ENCODE assay signal across 1 cellular context in the genomic region with DNA sequence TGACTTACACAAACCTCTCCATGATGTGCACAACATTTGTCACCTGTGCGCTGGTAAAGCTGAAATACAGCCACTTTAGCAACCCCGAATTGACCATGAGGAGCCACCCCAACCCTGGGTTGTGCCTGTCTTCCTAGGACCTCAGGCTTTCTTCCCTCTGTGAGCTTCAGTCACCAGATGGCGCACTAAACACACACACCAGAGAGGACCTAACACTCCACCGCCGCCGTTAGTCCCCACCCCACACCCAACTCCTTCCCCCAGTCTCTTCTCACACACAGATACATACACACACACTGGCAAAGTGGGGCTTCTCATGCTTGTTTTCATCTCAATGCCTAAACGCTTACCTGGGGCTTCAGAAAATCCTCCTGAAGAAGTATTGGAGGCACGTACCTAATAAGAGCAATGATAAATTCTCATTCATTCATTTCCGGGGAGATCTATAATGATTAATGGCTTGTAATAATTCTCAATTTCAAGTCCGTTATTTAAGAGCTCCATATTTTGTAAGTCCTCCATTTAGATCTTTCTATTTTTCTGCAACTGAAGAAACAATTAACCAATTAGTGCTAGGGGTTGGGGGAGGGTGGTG.
A peak's percentile ranks its signal among the peaks of the same experiment; 100 is the strongest.
TF ChIP-seq lines count a peak whose summit lies in the region.

No MANE protein-coding gene starts in this region.

TF ChIP-seq in HEK293, 187 proteins besides CTCF, POLR2A, EP300 and RAD21 (continued from another document):
- TF ChIP-seq, protein P1, sequence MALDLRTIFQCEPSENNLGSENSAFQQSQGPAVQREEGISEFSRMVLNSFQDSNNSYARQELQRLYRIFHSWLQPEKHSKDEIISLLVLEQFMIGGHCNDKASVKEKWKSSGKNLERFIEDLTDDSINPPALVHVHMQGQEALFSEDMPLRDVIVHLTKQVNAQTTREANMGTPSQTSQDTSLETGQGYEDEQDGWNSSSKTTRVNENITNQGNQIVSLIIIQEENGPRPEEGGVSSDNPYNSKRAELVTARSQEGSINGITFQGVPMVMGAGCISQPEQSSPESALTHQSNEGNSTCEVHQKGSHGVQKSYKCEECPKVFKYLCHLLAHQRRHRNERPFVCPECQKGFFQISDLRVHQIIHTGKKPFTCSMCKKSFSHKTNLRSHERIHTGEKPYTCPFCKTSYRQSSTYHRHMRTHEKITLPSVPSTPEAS (tag by site-specific recombination; IDR thresholded peaks at IDR 0.05): peak; percentile 80
- peak; percentile 98 for TF ChIP-seq ZNF654 (tag by site-specific recombination; IDR thresholded peaks at IDR 0.05; ENCODE audit: low read depth)
- TF ChIP-seq ZXDB (tag by site-specific recombination; IDR thresholded peaks at IDR 0.05): no peak
- TF ChIP-seq, protein P2, sequence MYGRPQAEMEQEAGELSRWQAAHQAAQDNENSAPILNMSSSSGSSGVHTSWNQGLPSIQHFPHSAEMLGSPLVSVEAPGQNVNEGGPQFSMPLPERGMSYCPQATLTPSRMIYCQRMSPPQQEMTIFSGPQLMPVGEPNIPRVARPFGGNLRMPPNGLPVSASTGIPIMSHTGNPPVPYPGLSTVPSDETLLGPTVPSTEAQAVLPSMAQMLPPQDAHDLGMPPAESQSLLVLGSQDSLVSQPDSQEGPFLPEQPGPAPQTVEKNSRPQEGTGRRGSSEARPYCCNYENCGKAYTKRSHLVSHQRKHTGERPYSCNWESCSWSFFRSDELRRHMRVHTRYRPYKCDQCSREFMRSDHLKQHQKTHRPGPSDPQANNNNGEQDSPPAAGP (tag by site-specific recombination; IDR thresholded peaks at IDR 0.05): peak; percentile 25; the same call in 1 of the 2 replicates
- TF ChIP-seq, protein P3, sequence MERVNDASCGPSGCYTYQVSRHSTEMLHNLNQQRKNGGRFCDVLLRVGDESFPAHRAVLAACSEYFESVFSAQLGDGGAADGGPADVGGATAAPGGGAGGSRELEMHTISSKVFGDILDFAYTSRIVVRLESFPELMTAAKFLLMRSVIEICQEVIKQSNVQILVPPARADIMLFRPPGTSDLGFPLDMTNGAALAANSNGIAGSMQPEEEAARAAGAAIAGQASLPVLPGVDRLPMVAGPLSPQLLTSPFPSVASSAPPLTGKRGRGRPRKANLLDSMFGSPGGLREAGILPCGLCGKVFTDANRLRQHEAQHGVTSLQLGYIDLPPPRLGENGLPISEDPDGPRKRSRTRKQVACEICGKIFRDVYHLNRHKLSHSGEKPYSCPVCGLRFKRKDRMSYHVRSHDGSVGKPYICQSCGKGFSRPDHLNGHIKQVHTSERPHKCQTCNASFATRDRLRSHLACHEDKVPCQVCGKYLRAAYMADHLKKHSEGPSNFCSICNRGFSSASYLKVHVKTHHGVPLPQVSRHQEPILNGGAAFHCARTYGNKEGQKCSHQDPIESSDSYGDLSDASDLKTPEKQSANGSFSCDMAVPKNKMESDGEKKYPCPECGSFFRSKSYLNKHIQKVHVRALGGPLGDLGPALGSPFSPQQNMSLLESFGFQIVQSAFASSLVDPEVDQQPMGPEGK (tag by site-specific recombination; IDR thresholded peaks at IDR 0.05): peak; percentile 58; the same call in 1 of the 2 replicates
- TF ChIP-seq ZNF324 (tag by site-specific recombination; IDR thresholded peaks at IDR 0.05): no peak
- TF ChIP-seq ZNF184 (tag by site-specific recombination; IDR thresholded peaks at IDR 0.05): no peak
- no peak for TF ChIP-seq ZNF529 (tag by site-specific recombination; IDR thresholded peaks at IDR 0.05; ENCODE audit: insufficient replicate concordance)
- TF ChIP-seq EGR2 (tag by site-specific recombination; IDR thresholded peaks at IDR 0.05; ENCODE audit: low read depth): no peak
- TF ChIP-seq, protein P4, sequence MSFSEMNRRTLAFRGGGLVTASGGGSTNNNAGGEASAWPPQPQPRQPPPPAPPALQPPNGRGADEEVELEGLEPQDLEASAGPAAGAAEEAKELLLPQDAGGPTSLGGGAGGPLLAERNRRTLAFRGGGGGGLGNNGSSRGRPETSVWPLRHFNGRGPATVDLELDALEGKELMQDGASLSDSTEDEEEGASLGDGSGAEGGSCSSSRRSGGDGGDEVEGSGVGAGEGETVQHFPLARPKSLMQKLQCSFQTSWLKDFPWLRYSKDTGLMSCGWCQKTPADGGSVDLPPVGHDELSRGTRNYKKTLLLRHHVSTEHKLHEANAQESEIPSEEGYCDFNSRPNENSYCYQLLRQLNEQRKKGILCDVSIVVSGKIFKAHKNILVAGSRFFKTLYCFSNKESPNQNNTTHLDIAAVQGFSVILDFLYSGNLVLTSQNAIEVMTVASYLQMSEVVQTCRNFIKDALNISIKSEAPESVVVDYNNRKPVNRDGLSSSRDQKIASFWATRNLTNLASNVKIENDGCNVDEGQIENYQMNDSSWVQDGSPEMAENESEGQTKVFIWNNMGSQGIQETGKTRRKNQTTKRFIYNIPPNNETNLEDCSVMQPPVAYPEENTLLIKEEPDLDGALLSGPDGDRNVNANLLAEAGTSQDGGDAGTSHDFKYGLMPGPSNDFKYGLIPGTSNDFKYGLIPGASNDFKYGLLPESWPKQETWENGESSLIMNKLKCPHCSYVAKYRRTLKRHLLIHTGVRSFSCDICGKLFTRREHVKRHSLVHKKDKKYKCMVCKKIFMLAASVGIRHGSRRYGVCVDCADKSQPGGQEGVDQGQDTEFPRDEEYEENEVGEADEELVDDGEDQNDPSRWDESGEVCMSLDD (tag by site-specific recombination; IDR thresholded peaks at IDR 0.05): no peak
- no peak for TF ChIP-seq ZNF23 (tag by site-specific recombination; IDR thresholded peaks at IDR 0.05; ENCODE audit: borderline replicate concordance)
- TF ChIP-seq SETDB1 (IDR thresholded peaks at IDR 0.05; ENCODE audit: insufficient read length, low read length): no peak
- peak; percentile 43; the same call in 1 of the 2 replicates for TF ChIP-seq ZNF600 (tag by site-specific recombination; IDR thresholded peaks at IDR 0.05)
- TF ChIP-seq SP7 (tag by site-specific recombination; IDR thresholded peaks at IDR 0.05): peak; percentile 18; the same call in 1 of the 2 replicates
- 0 out of 2 replicates have a peak, but pooled peaks have one; percentile 35 for TF ChIP-seq ZBTB17 (tag by site-specific recombination; IDR thresholded peaks at IDR 0.05)
- TF ChIP-seq ZNF335 (tag by site-specific recombination; conservative IDR thresholded peaks at IDR 0.05): peak; percentile 54
- TF ChIP-seq ZNF660 (tag by site-specific recombination; IDR thresholded peaks at IDR 0.05): peak; percentile 59; the same call in 1 of the 2 replicates
- no peak for TF ChIP-seq ZNF202 (tag by site-specific recombination; IDR thresholded peaks at IDR 0.05; ENCODE audit: borderline replicate concordance)
- no peak for TF ChIP-seq ZFHX2 (tag by site-specific recombination; conservative IDR thresholded peaks at IDR 0.05)
- no peak for TF ChIP-seq ZNF155 (tag by site-specific recombination; IDR thresholded peaks at IDR 0.05)
- TF ChIP-seq BCL11B (tag by site-specific recombination; IDR thresholded peaks at IDR 0.05; ENCODE audit: low read depth): no peak
- TF ChIP-seq MZF1 (tag by site-specific recombination; IDR thresholded peaks at IDR 0.05; ENCODE audit: borderline replicate concordance): peak; percentile 27; the same call in 1 of the 2 replicates
- no peak for TF ChIP-seq ZNF10 (tag by site-specific recombination; IDR thresholded peaks at IDR 0.05)
- no peak for TF ChIP-seq ZFP37 (tag by site-specific recombination; IDR thresholded peaks at IDR 0.05)
- TF ChIP-seq, protein P5, sequence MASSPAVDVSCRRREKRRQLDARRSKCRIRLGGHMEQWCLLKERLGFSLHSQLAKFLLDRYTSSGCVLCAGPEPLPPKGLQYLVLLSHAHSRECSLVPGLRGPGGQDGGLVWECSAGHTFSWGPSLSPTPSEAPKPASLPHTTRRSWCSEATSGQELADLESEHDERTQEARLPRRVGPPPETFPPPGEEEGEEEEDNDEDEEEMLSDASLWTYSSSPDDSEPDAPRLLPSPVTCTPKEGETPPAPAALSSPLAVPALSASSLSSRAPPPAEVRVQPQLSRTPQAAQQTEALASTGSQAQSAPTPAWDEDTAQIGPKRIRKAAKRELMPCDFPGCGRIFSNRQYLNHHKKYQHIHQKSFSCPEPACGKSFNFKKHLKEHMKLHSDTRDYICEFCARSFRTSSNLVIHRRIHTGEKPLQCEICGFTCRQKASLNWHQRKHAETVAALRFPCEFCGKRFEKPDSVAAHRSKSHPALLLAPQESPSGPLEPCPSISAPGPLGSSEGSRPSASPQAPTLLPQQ (tag by site-specific recombination; IDR thresholded peaks at IDR 0.05): 0 out of 2 replicates have a peak, but pooled peaks have one; percentile 41
- TF ChIP-seq KLF10 (tag by site-specific recombination; IDR thresholded peaks at IDR 0.05): no peak
- TF ChIP-seq, protein P6, sequence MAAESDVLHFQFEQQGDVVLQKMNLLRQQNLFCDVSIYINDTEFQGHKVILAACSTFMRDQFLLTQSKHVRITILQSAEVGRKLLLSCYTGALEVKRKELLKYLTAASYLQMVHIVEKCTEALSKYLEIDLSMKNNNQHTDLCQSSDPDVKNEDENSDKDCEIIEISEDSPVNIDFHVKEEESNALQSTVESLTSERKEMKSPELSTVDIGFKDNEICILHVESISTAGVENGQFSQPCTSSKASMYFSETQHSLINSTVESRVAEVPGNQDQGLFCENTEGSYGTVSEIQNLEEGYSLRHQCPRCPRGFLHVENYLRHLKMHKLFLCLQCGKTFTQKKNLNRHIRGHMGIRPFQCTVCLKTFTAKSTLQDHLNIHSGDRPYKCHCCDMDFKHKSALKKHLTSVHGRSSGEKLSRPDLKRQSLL (tag by site-specific recombination; IDR thresholded peaks at IDR 0.05): no peak
